8 cellular contexts compared by ENCODE assay signal in the genomic region with DNA sequence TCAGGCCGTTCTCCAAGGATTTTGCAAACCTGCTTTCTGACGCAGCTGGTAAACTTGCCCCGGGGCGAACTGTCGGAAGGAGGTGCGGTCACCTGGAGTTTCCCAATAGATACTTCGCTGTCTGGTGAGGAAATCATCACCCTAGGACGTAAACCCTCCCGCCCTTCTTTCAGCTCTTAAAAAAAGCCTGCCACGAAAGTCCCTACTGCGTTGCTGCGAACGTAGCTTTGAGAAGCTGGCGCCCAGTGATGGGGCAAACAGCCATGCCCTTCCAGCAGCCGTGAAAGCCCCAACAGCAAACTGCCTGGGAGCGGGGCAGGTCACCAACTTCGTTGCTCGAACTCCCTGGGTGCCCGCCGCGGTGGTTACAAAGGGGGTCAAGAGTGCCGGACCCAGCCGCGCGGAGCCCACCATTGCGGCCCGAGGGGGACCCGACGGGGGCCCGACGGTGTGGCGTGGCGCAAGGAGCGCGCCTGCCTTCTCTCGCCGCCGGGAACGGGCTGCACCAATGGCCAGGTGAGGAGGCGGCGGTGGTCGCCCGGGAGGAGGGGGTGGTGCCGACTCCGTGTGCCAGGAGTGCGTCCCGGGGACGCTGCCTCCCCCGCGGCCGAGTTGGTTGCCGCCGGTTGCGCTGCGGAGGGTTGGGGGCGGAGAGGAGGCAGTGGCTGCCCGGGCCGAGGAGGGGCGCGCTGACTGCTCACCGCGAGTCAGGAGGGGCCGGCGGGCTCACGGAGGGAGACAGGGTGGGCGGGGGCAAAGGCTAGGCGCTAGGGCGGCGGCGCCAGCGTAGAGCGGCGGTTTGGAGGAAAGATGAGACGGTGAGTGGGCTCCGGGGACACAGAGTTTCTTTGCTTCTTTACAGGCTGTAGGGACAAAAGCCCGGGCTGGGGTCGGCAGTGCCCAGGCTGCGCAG. TPM values are rescaled to one million over a fixed set of nuclear protein-coding genes. Genes with fewer than 3 reads are reported as not detected.
DNase-seq lines count a peak whose midpoint lies in the region; ATAC-seq and TF ChIP-seq lines count a peak whose summit lies in the region.

Gene PHLDB2 (plus strand): TSS at position 205 of the 913 bp plus-strand sequence. CDS start 24,813 bp downstream, outside the sequence.

- no peaks in the 10 kb centered on the region for H3K9me3 Mint-ChIP-seq in chondrocyte (ENCODE audit: low read depth)

- TF ChIP-seq CTCF in chondrocyte (IDR thresholded peaks at IDR 0.05) = peak; percentile 21

- intact Hi-C loops in left colon (cut with DNase I, micrococcal nuclease) = no loop called here

- no peaks in the 10 kb centered on the region for H3K27me3 Mint-ChIP-seq in chondrocyte (ENCODE audit: low read depth)

- peaks cover 52% of the 10 kb centered on the region for H3K4me1 Mint-ChIP-seq in chondrocyte (ENCODE audit: low read depth)

- peak within 1 kb of the TSS; percentile 99 for H3K4me3 Mint-ChIP-seq in chondrocyte (ENCODE audit: unreplicated experiment)

- DNase-seq in AG08396 (ENCODE audit: low spot score) = peak; percentile 79
- peak; percentile 18 for DNase-seq in NCI-H1417 treated with DMSO at 0.1 percent for 48 hours (lab: John Stamatoyannopoulos, UW)
- DNase-seq in activated CD4-positive, alpha-beta T cell treated with anti-CD3 and anti-CD28 coated beads for 24 hours (ENCODE audit: low read depth in 2 of 2) = peak; percentile 16 to 25
- peak; percentile 95 for DNase-seq in chondrocyte (ENCODE audit: low spot score)
- DNase-seq in left colon = peak; percentile 51 to 66
- peak; percentile 53 for DNase-seq in stimulated activated CD4-positive, alpha-beta T cell treated with anti-CD3 and anti-CD28 coated beads, Interleukin-4, amount 100 ng/mL, for 1 hour

- peak within 1 kb of the TSS; percentile 95 for H3K27ac Mint-ChIP-seq in chondrocyte (ENCODE audit: unreplicated experiment)

- H3K36me3 Mint-ChIP-seq in chondrocyte (ENCODE audit: low read depth) = peaks cover 4% of the 10 kb centered on the region

- peak; percentile 31 for ATAC-seq in GM19455 (IDR thresholded peaks at IDR 0.05; ENCODE audit: unreplicated experiment)
- peak; percentile 72 for ATAC-seq in left colon
- ATAC-seq in GM18519 (IDR thresholded peaks at IDR 0.05; ENCODE audit: low FRiP score, unreplicated experiment) = no peak

RNA-seq across cellular contexts. Expression of gene PHLDB2, which starts in this region (rescaled TPM):
- 70.3 to 138 TPM (median 133 TPM) in 3 replicates for total RNA-seq in chondrocyte
- total RNA-seq in left colon = 10 to 100 TPM in 1 of 2 donors, 1 to 10 TPM in 1; 8.3 to 28.7 TPM

Comparison
In these comparisons a context has a peak if more than half of its experiments do, and no peak if none do; other contexts are left out.
1. DNase-seq: peak in every context shown above with its lines; median percentile 95 in chondrocyte; 79 in AG08396; 58 in left colon; 53 in stimulated activated CD4-positive, alpha-beta T cell treated with anti-CD3 and anti-CD28 coated beads, Interleukin-4, amount 100 ng/mL, for 1 hour; 20 in activated CD4-positive, alpha-beta T cell treated with anti-CD3 and anti-CD28 coated beads for 24 hours; 18 in NCI-H1417 treated with DMSO at 0.1 percent for 48 hours.